Comparison of ENCODE assay signal across 32 cellular contexts in the genomic region with DNA sequence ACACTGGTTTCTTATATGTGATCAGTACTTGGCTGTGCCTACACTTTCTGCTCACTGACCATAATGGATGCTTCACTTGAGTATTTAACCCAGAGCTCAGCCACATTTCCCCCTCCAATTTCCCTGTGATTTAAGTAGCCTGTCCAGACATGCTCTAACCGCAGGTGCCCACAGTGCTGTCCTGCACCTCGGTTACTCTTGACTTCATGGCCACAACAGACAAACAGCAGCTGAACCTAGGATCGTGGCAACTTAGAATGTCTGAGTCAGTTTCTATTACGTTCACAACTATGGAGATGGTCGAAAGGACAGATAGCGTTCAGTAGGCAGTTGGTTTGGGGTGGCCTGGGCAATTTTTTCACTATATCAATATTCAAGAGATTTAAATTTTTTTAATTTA.
"Had no signal": no experiment of that assay in that cellular context is flagged by ENCODE, and none has a peak within 500 bp of the region (broad histone marks: within the 10 kb centered on the region; RNA-seq: fewer than 3 reads in every experiment).

No MANE protein-coding gene starts in this region.

- H3K27me3 Mint-ChIP-seq: activated CD4-positive, alpha-beta memory T cell treated with anti-CD3 and anti-CD28 coated beads, Interleukin-2, amount 10 ng/mL, durations not matched to agents 7 days and 5 days; activated naive CD8-positive, alpha-beta T cell had no signal

- H3K27ac ChIP-seq: cardiac muscle cell, KMS-11, WERI-Rb-1 had no signal

- H3K4me3 ChIP-seq: cardiac muscle cell had no signal

- H3K4me1 Mint-ChIP-seq: central memory CD8-positive, alpha-beta T cell had no signal

- H3K36me3 ChIP-seq: cardiac muscle cell, WERI-Rb-1 had no signal

- ATAC-seq: activated CD8-positive, alpha-beta memory T cell treated with anti-CD3 and anti-CD28 coated beads, Interleukin-2, amount 10 ng/mL, durations not matched to agents 7 days and 5 days; activated naive CD8-positive, alpha-beta T cell treated with anti-CD3 and anti-CD28 coated beads, Interleukin-2, amount 50 U/mL, for 24 hours; Panc1; SK-N-SH treated with all-trans-retinoic acid at 6 μM for 48 hours had no signal

- DNase-seq: activated CD4-positive, alpha-beta memory T cell treated with anti-CD3 and anti-CD28 coated beads, Interleukin-2, amount 10 ng/mL, durations not matched to agents 7 days and 5 days; activated CD4-positive, alpha-beta T cell treated with anti-CD3 and anti-CD28 coated beads for 1 hour; activated CD4-positive, alpha-beta T cell treated with anti-CD3 and anti-CD28 coated beads for 48 hours; activated CD4-positive, CD25-positive, alpha-beta regulatory T cell; activated CD8-positive, alpha-beta memory T cell treated with anti-CD3 and anti-CD28 coated beads for 24 hours; activated CD8-positive, alpha-beta memory T cell treated with anti-CD3 and anti-CD28 coated beads, Interleukin-2, amount 10 ng/mL, durations not matched to agents 7 days and 5 days; activated CD8-positive, alpha-beta memory T cell treated with anti-CD3 and anti-CD28 coated beads, Interleukin-2, amount 50 U/mL, for 48 hours; activated effector memory CD4-positive, alpha-beta T cell treated with Interleukin-2 at 50 U/mL for 16 hours; activated naive CD4-positive, alpha-beta T cell treated with anti-CD3 and anti-CD28 coated beads, Interleukin-2, amount 10 ng/mL, durations not matched to agents 7 days and 5 days; activated naive CD8-positive, alpha-beta T cell treated with anti-CD3 and anti-CD28 coated beads, Interleukin-2, amount 50 U/mL, for 24 hours; activated T-cell treated with anti-CD3 and anti-CD28 coated beads, Interleukin-2, amount 50 U/mL, for 48 hours; anterior cingulate cortex; NCI-H1092 treated with DMSO at 0.1 percent for 48 hours; NCI-H1417 treated with DMSO at 0.1 percent for 48 hours; NCI-H1694 treated with DMSO at 0.1 percent for 48 hours; NCI-H2029; NCI-H2107; NCI-H2171; NCI-H510A; NCI-H526 treated with DMSO at 0.1 percent for 48 hours; SHP77 treated with DMSO at 0.1 percent for 48 hours; SW 1271; T-helper 1 cell; T1000; WERI-Rb-1 had no signal

- H3K36me3 Mint-ChIP-seq: activated CD8-positive, alpha-beta memory T cell treated with anti-CD3 and anti-CD28 coated beads, Interleukin-2, amount 10 ng/mL, durations not matched to agents 7 days and 5 days; activated naive CD4-positive, alpha-beta T cell treated with anti-CD3 and anti-CD28 coated beads, Interleukin-2, amount 10 ng/mL, durations not matched to agents 7 days and 5 days; activated naive CD8-positive, alpha-beta T cell; brain had no signal

- H3K27me3 ChIP-seq: cardiac muscle cell had no signal

- H3K9ac ChIP-seq: KMS-11 had no signal

- H3K4me3 Mint-ChIP-seq: activated CD4-positive, alpha-beta memory T cell treated with anti-CD3 and anti-CD28 coated beads, Interleukin-2, amount 10 ng/mL, durations not matched to agents 7 days and 5 days; activated CD8-positive, alpha-beta memory T cell treated with anti-CD3 and anti-CD28 coated beads, Interleukin-2, amount 10 ng/mL, durations not matched to agents 7 days and 5 days; activated naive CD4-positive, alpha-beta T cell treated with anti-CD3 and anti-CD28 coated beads, Interleukin-2, amount 10 ng/mL, durations not matched to agents 7 days and 5 days; activated naive CD8-positive, alpha-beta T cell; activated naive CD8-positive, alpha-beta T cell treated with anti-CD3 and anti-CD28 coated beads, Interleukin-2, amount 50 U/mL, for 24 hours; brain; central memory CD8-positive, alpha-beta T cell had no signal

- H3K27ac Mint-ChIP-seq: activated CD4-positive, alpha-beta memory T cell treated with anti-CD3 and anti-CD28 coated beads, Interleukin-2, amount 10 ng/mL, durations not matched to agents 7 days and 5 days; activated CD8-positive, alpha-beta memory T cell treated with anti-CD3 and anti-CD28 coated beads, Interleukin-2, amount 10 ng/mL, durations not matched to agents 7 days and 5 days; activated naive CD4-positive, alpha-beta T cell treated with anti-CD3 and anti-CD28 coated beads, Interleukin-2, amount 10 ng/mL, durations not matched to agents 7 days and 5 days; activated naive CD8-positive, alpha-beta T cell; activated naive CD8-positive, alpha-beta T cell treated with anti-CD3 and anti-CD28 coated beads, Interleukin-2, amount 50 U/mL, for 24 hours; brain had no signal

- H3K4me2 ChIP-seq: KMS-11 had no signal
